In the genomic region with DNA sequence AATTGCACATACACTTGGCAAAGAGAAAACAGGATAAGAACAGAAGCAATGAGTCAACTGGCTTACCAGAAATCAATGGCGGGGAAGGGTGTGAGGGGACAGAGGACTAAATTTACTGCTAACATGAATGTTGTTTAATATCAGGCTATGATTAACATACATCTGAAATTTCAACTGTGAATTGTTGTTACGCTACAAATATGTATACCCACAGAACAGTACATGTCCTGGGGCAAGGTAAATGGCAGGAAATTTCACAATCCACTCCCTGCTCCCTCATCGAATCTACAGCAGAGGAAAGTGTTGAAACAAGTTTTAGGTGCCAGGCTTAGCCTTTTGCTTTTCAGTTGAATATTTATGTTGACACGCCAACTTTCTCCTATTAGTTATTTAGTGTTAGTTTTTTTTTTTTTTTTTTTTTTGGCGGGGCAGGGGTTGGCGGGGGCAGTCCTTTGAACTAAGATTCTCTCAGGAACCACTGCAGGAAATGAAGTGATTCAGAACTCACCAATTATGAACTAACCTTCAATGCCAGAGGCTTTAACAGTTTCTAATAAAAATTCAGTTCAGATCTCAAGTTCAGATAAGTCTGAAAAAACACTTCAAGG, we compare ENCODE assay signal across 11 cellular contexts.
A peak's percentile ranks its signal among the peaks of the same experiment; 100 is the strongest.
DNase-seq lines count a peak whose midpoint lies in the region; ATAC-seq and TF ChIP-seq lines count a peak whose summit lies in the region.
"Had no signal": no experiment of that assay in that cellular context is flagged by ENCODE, and none has a peak within 500 bp of the region (broad histone marks: within the 10 kb centered on the region; RNA-seq: fewer than 3 reads in every experiment).

No MANE protein-coding gene starts in this region.

- no peak overlapping the region for H3K4me3 ChIP-seq in heart left ventricle
- H3K4me3 ChIP-seq in right atrium auricular region, result no peak overlapping the region
- H3K4me3 ChIP-seq in adrenal gland, result no peak overlapping the region
- no peak overlapping the region for H3K4me3 ChIP-seq in right cardiac atrium (ENCODE audit: low read length)
- no peak overlapping the region for H3K4me3 ChIP-seq in upper lobe of right lung
- H3K4me3 ChIP-seq: HAP-1 had no signal

- H3K4me1 ChIP-seq in heart left ventricle (peaks cover 3 to 60% (median 35%) of the 10 kb centered on the region in 12 donors), right atrium auricular region (peaks cover 0 to 53% of the 10 kb centered on the region in 2 donors), adrenal gland (replicated peaks in 1 of 2) (peaks cover 33 to 83% of the 10 kb centered on the region in 2 donors), right cardiac atrium (ENCODE audit: control insufficient read depth, insufficient read depth, low read length) (peaks cover 2% of the 10 kb centered on the region), upper lobe of right lung (peaks cover 27% of the 10 kb centered on the region)

- H3K36me3 Mint-ChIP-seq in activated naive CD8-positive, alpha-beta T cell treated with anti-CD3 and anti-CD28 coated beads for 36 hours, result peaks cover 3% of the 10 kb centered on the region

- peak in 2 of 4 donors; percentile 35 to 56 for ATAC-seq in heart left ventricle
- ATAC-seq in right cardiac atrium, result peak; percentile 29 to 60
- ATAC-seq in upper lobe of right lung, result peak; percentile 72
- ATAC-seq: stimulated activated naive CD8-positive, alpha-beta T cell treated with anti-CD3 and anti-CD28 coated beads, Interleukin-15, Interleukin-2, amounts not matched to agents 100 U/mL and 50 U/mL, for 24 hours had no signal

- H3K27ac Mint-ChIP-seq in activated naive CD8-positive, alpha-beta T cell treated with anti-CD3 and anti-CD28 coated beads for 36 hours, result no peak overlapping the region

- peaks cover 0 to 18% (median 5%) of the 10 kb centered on the region in 9 donors for H3K36me3 ChIP-seq in heart left ventricle
- H3K36me3 ChIP-seq in right atrium auricular region, result no peaks in the 10 kb centered on the region
- H3K36me3 ChIP-seq in adrenal gland (replicated peaks in 1 of 2), result no peaks in the 10 kb centered on the region
- H3K36me3 ChIP-seq in upper lobe of right lung, result no peaks in the 10 kb centered on the region

- DNase-seq in heart left ventricle, result no peak
- DNase-seq in right atrium auricular region (ENCODE audit: low spot score), result no peak
- peak in 3 of 7 donors; percentile 39 to 49 (median 48) for DNase-seq in adrenal gland
- no peak for DNase-seq in right cardiac atrium
- no peak for DNase-seq in upper lobe of right lung
- no peak for DNase-seq in LoVo (ENCODE audit: low spot score)
- DNase-seq in NCI-H524 treated with DMSO at 0.1 percent for 48 hours (lab: John Stamatoyannopoulos, UW), result no peak
- no peak for DNase-seq in activated naive CD8-positive, alpha-beta T cell treated with anti-CD3 and anti-CD28 coated beads for 36 hours
- DNase-seq: stimulated activated naive CD8-positive, alpha-beta T cell treated with anti-CD3 and anti-CD28 coated beads, Interleukin-15, Interleukin-2, amounts not matched to agents 100 U/mL and 50 U/mL, for 24 hours had no signal

- H3K4me3 Mint-ChIP-seq in activated naive CD8-positive, alpha-beta T cell treated with anti-CD3 and anti-CD28 coated beads for 36 hours, result no peak overlapping the region

- peak overlapping the region in 8 of 12 donors; percentile 4 to 68 (median 18) for H3K27ac ChIP-seq in heart left ventricle
- peak overlapping the region in 1 of 2 donors; percentile 14 for H3K27ac ChIP-seq in right atrium auricular region
- peak overlapping the region; percentile 28 to 82 (median 61) for H3K27ac ChIP-seq in adrenal gland
- H3K27ac ChIP-seq in right cardiac atrium (ENCODE audit: low read length), result no peak overlapping the region
- H3K27ac ChIP-seq in upper lobe of right lung, result peak overlapping the region; percentile 43
- H3K27ac ChIP-seq: KMS-11 had no signal

- no peak for TF ChIP-seq POLR2A in heart left ventricle (IDR thresholded peaks at IDR 0.05)
- no peak for TF ChIP-seq POLR2A in adrenal gland (IDR thresholded peaks at IDR 0.05)

- H3K9me3 ChIP-seq in heart left ventricle (no peaks in the 10 kb centered on the region), right atrium auricular region (no peaks in the 10 kb centered on the region), adrenal gland (replicated peaks in 1 of 3) (no peaks in the 10 kb centered on the region), right cardiac atrium (ENCODE audit: control insufficient read depth, low read length) (no peaks in the 10 kb centered on the region), upper lobe of right lung (no peaks in the 10 kb centered on the region)
- H3K9me3 ChIP-seq: HAP-1 had no signal

- intact Hi-C loops in heart left ventricle (cut with DNase I) (no loop called here), adrenal gland (cut with DNase I) (no loop called here), right cardiac atrium (cut with DNase I) (no loop called here), upper lobe of right lung (cut with DNase I) (no loop called here)

- 65 to 72% (median 69%) methylated on average over 6 of the region's 6 CpGs for WGBS in heart left ventricle, 4 donors
- WGBS in adrenal gland, 4 donors, result 26 to 32% (median 29%) methylated on average over 5 to 6 of the region's 6 CpGs
- 68% methylated on average over 6 of the region's 6 CpGs for WGBS in right cardiac atrium

- no peaks in the 10 kb centered on the region for H3K27me3 Mint-ChIP-seq in activated naive CD8-positive, alpha-beta T cell treated with anti-CD3 and anti-CD28 coated beads for 36 hours

- no peak for TF ChIP-seq CTCF in heart left ventricle (IDR thresholded peaks at IDR 0.05)
- TF ChIP-seq CTCF in right atrium auricular region (IDR thresholded peaks at IDR 0.05), result no peak
- TF ChIP-seq CTCF in adrenal gland (IDR thresholded peaks at IDR 0.05), result no peak
- TF ChIP-seq CTCF in upper lobe of right lung (IDR thresholded peaks at IDR 0.05), result no peak

- no peaks in the 10 kb centered on the region for H3K9me3 Mint-ChIP-seq in activated naive CD8-positive, alpha-beta T cell treated with anti-CD3 and anti-CD28 coated beads for 36 hours

- H3K27me3 ChIP-seq in heart left ventricle, result no peaks in the 10 kb centered on the region
- H3K27me3 ChIP-seq in right atrium auricular region, result no peaks in the 10 kb centered on the region
- H3K27me3 ChIP-seq in adrenal gland, result no peaks in the 10 kb centered on the region
- H3K27me3 ChIP-seq in right cardiac atrium (ENCODE audit: control insufficient read depth, insufficient read depth), result no peaks in the 10 kb centered on the region
- H3K27me3 ChIP-seq in upper lobe of right lung, result no peaks in the 10 kb centered on the region

- H3K4me1 Mint-ChIP-seq in activated naive CD8-positive, alpha-beta T cell treated with anti-CD3 and anti-CD28 coated beads for 36 hours, result peaks cover 42% of the 10 kb centered on the region
